Comparison of ENCODE assay signal across 20 cellular contexts in the genomic region with DNA sequence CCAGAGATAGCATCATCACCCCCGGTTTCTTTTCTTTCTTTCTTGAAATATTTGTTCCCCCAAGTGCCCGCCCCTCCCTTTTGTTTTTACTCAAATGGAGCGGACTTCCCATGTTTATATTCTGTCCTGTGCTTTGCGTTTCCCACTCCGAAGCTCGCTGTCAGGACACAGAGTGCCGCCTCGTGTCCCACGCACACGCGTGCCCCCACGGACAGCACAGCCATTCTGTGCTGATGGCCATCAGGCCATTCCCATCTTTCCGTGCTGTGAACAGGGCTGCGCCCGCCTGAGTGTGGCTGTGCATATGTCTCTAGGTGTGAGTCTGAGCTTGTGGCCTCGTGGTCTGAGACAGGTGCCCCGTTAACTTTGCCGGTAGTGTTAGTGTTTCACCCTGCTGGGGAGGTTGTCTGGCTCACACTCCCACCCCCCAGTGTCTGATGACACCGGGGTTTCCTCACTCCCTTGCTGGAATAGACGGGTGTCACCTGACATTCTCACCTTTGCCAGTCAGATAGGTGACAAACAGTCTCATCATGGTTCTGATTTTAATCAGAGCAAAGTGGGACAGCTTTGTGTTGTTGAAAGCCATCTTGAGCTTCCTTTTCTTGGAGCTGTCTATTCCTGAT. TPM values are rescaled to one million over a fixed set of nuclear protein-coding genes. Genes with fewer than 3 reads are reported as not detected.
DNase-seq lines count a peak whose midpoint lies in the region; ATAC-seq, FAIRE-seq and TF ChIP-seq lines count a peak whose summit lies in the region.
"Had no signal": no experiment of that assay in that cellular context is flagged by ENCODE, and none has a peak within 500 bp of the region (broad histone marks: within the 10 kb centered on the region; RNA-seq: fewer than 3 reads in every experiment).

No MANE protein-coding gene starts in this region.

- no peak overlapping the region for H3K9ac ChIP-seq in kidney (ENCODE audit: low read length in 2 of 2)
- H3K9ac ChIP-seq: KMS-11 had no signal

- TF ChIP-seq POLR2A in thyroid gland (IDR thresholded peaks at IDR 0.05), result no peak

- H3K36me3 ChIP-seq in kidney (ENCODE audit: control insufficient read depth in 1 of 2, insufficient read depth in 2 of 2, low read length in 2 of 2), result no peaks in the 10 kb centered on the region
- H3K36me3 ChIP-seq in thyroid gland, result no peaks in the 10 kb centered on the region
- H3K36me3 ChIP-seq: heart left ventricle had no signal

- no peaks in the 10 kb centered on the region for H3K27me3 ChIP-seq in thyroid gland
- H3K27me3 ChIP-seq: heart left ventricle had no signal

- H3K4me3 ChIP-seq in kidney (ENCODE audit: low read length in 2 of 2), result no peak overlapping the region
- H3K4me3 ChIP-seq in thyroid gland (replicated peaks in 1 of 3), result no peak overlapping the region
- H3K4me3 ChIP-seq: heart left ventricle had no signal

- H3K9me3 ChIP-seq in kidney (ENCODE audit: control insufficient read depth in 1 of 2, low read length in 2 of 2) (no peaks in the 10 kb centered on the region), thyroid gland (no peaks in the 10 kb centered on the region)
- H3K9me3 ChIP-seq: heart left ventricle had no signal

- peak; percentile 71 for DNase-seq in activated naive CD4-positive, alpha-beta T cell treated with anti-CD3 and anti-CD28 coated beads for 36 hours
- DNase-seq in activated naive CD4-positive, alpha-beta T cell treated with anti-CD3 and anti-CD28 coated beads, Interleukin-2, amount 50 U/mL, for 16 hours, result no peak
- no peak for DNase-seq in WTC11 (ENCODE audit: low spot score)
- DNase-seq in kidney, result no peak
- no peak for DNase-seq in thyroid gland
- DNase-seq in SKM-1 (lab: John Stamatoyannopoulos, UW; ENCODE audit: unreplicated experiment), result no peak
- no peak for DNase-seq in NCI-H2227 treated with DMSO at 0.1 percent for 48 hours (lab: John Stamatoyannopoulos, UW)
- DNase-seq in NCI-H69 (lab: John Stamatoyannopoulos, UW), result no peak
- DNase-seq: activated CD4-positive, alpha-beta T cell treated with anti-CD3 and anti-CD28 coated beads, Interleukin-2, amount 50 U/mL, for 1 hour; activated naive CD4-positive, alpha-beta T cell treated with anti-CD3 and anti-CD28 coated beads, Interleukin-2, amount 10 ng/mL, durations not matched to agents 7 days and 5 days; HCEC 1CT; heart left ventricle; naive thymus-derived CD8-positive, alpha-beta T cell; NCI-H187 treated with DMSO at 0.1 percent for 48 hours; NCI-H526 treated with DMSO at 0.1 percent for 48 hours; T-cell had no signal

- CTCF ChIA-PET in activated naive CD4-positive, alpha-beta T cell treated with anti-CD3 and anti-CD28 coated beads for 36 hours (lab: Charles Lee), result interaction anchor here (0.7 to 1.1 kb wide), 3 partner anchors 11 to 57 kb away, joined by 3 to 5 read pairs (median 3); no protein-coding TSS in a partner anchor
- CTCF ChIA-PET in WTC11 (lab: Charles Lee), result interaction anchor here (0.8 to 2.0 kb wide), 7 partner anchors 8 to 265 kb away, joined by 3 to 8 read pairs (median 4); a partner anchor contains a TSS

- H3K36me3 Mint-ChIP-seq in activated naive CD4-positive, alpha-beta T cell treated with anti-CD3 and anti-CD28 coated beads for 36 hours (ENCODE audit: low read depth), result no peaks in the 10 kb centered on the region
- no peaks in the 10 kb centered on the region for H3K36me3 Mint-ChIP-seq in WTC11
- H3K36me3 Mint-ChIP-seq: activated naive CD4-positive, alpha-beta T cell treated with anti-CD3 and anti-CD28 coated beads, Interleukin-2, amount 10 ng/mL, durations not matched to agents 7 days and 5 days; T-cell had no signal

- no peak for TF ChIP-seq CTCF in WTC11 (IDR thresholded peaks at IDR 0.05)
- no peak for TF ChIP-seq CTCF in kidney (IDR thresholded peaks at IDR 0.05; ENCODE audit: borderline replicate concordance, extremely low read depth, insufficient read depth)
- no peak for TF ChIP-seq CTCF in thyroid gland (IDR thresholded peaks at IDR 0.05)

- H3K27ac ChIP-seq in kidney (ENCODE audit: low read depth in 2 of 2, low read length in 2 of 2) (peak overlapping the region; percentile 42 to 54), thyroid gland (peak overlapping the region in 2 of 3 donors; percentile 73 to 85)
- H3K27ac ChIP-seq: epithelial cell of prostate, KMS-11 had no signal

- 70 to 79% methylated on average over 16 to 20 of the region's 20 CpGs for WGBS in thyroid gland, 2 donors

- no peak for FAIRE-seq in kidney (lab: Jason Lieb, UNC)

- H3K4me1 ChIP-seq in kidney (ENCODE audit: control insufficient read depth in 1 of 2, insufficient read depth in 1 of 2, low read depth in 1 of 2, low read length in 2 of 2) (peaks cover 28 to 69% of the 10 kb centered on the region in 2 donors), thyroid gland (peaks cover 69 to 93% of the 10 kb centered on the region in 2 donors)

- H3K27me3 Mint-ChIP-seq in activated naive CD4-positive, alpha-beta T cell treated with anti-CD3 and anti-CD28 coated beads for 36 hours (ENCODE audit: low read depth), result no peaks in the 10 kb centered on the region
- no peaks in the 10 kb centered on the region for H3K27me3 Mint-ChIP-seq in WTC11 (ENCODE audit: low read depth)
- H3K27me3 Mint-ChIP-seq: activated naive CD4-positive, alpha-beta T cell treated with anti-CD3 and anti-CD28 coated beads, Interleukin-2, amount 10 ng/mL, durations not matched to agents 7 days and 5 days; naive thymus-derived CD8-positive, alpha-beta T cell; T-cell had no signal

- no peak for ATAC-seq in WTC11
- ATAC-seq: naive thymus-derived CD8-positive, alpha-beta T cell; T-cell had no signal

- POLR2A ChIA-PET in WTC11 (lab: Charles Lee), result interaction anchor here (0.6 kb wide), 1 partner anchor 50 kb away, joined by 3 read pairs; no protein-coding TSS in a partner anchor

- H3K4me3 Mint-ChIP-seq in activated naive CD4-positive, alpha-beta T cell treated with anti-CD3 and anti-CD28 coated beads for 36 hours, result no peak overlapping the region
- no peak overlapping the region for H3K4me3 Mint-ChIP-seq in WTC11
- H3K4me3 Mint-ChIP-seq: activated naive CD4-positive, alpha-beta T cell treated with anti-CD3 and anti-CD28 coated beads, Interleukin-2, amount 10 ng/mL, durations not matched to agents 7 days and 5 days; naive thymus-derived CD8-positive, alpha-beta T cell; T-cell had no signal

- peaks cover 38% of the 10 kb centered on the region for H3K4me1 Mint-ChIP-seq in activated naive CD4-positive, alpha-beta T cell treated with anti-CD3 and anti-CD28 coated beads for 36 hours (ENCODE audit: low read depth)
- peaks cover 71% of the 10 kb centered on the region for H3K4me1 Mint-ChIP-seq in WTC11

- intact Hi-C loops in activated naive CD4-positive, alpha-beta T cell treated with anti-CD3 and anti-CD28 coated beads for 36 hours (cut with micrococcal nuclease), result no loop called here
- intact Hi-C loops in kidney (cut with DNase I), result no loop called here
- intact Hi-C loops in thyroid gland (cut with DNase I), result no loop called here

- H3K27ac Mint-ChIP-seq in activated naive CD4-positive, alpha-beta T cell treated with anti-CD3 and anti-CD28 coated beads for 36 hours, result peak overlapping the region; percentile 86
- H3K27ac Mint-ChIP-seq in WTC11, result peak overlapping the region; percentile 89
- H3K27ac Mint-ChIP-seq: activated naive CD4-positive, alpha-beta T cell treated with anti-CD3 and anti-CD28 coated beads, Interleukin-2, amount 10 ng/mL, durations not matched to agents 7 days and 5 days had no signal

- H3K9me3 Mint-ChIP-seq in activated naive CD4-positive, alpha-beta T cell treated with anti-CD3 and anti-CD28 coated beads for 36 hours, result no peaks in the 10 kb centered on the region
- no peaks in the 10 kb centered on the region for H3K9me3 Mint-ChIP-seq in WTC11
- H3K9me3 Mint-ChIP-seq: activated naive CD4-positive, alpha-beta T cell treated with anti-CD3 and anti-CD28 coated beads, Interleukin-2, amount 10 ng/mL, durations not matched to agents 7 days and 5 days; naive thymus-derived CD8-positive, alpha-beta T cell; T-cell had no signal

TF ChIP-seq in WTC11, 78 proteins besides CTCF, POLR2A, EP300 and RAD21 (continues in another document):
- TF ChIP-seq ZNF416 (CRISPR knock-in tag; IDR thresholded peaks at IDR 0.05), result no peak
- TF ChIP-seq, protein P1, sequence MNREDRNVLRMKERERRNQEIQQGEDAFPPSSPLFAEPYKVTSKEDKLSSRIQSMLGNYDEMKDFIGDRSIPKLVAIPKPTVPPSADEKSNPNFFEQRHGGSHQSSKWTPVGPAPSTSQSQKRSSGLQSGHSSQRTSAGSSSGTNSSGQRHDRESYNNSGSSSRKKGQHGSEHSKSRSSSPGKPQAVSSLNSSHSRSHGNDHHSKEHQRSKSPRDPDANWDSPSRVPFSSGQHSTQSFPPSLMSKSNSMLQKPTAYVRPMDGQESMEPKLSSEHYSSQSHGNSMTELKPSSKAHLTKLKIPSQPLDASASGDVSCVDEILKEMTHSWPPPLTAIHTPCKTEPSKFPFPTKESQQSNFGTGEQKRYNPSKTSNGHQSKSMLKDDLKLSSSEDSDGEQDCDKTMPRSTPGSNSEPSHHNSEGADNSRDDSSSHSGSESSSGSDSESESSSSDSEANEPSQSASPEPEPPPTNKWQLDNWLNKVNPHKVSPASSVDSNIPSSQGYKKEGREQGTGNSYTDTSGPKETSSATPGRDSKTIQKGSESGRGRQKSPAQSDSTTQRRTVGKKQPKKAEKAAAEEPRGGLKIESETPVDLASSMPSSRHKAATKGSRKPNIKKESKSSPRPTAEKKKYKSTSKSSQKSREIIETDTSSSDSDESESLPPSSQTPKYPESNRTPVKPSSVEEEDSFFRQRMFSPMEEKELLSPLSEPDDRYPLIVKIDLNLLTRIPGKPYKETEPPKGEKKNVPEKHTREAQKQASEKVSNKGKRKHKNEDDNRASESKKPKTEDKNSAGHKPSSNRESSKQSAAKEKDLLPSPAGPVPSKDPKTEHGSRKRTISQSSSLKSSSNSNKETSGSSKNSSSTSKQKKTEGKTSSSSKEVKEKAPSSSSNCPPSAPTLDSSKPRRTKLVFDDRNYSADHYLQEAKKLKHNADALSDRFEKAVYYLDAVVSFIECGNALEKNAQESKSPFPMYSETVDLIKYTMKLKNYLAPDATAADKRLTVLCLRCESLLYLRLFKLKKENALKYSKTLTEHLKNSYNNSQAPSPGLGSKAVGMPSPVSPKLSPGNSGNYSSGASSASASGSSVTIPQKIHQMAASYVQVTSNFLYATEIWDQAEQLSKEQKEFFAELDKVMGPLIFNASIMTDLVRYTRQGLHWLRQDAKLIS (CRISPR knock-in tag; IDR thresholded peaks at IDR 0.05; ENCODE audit: borderline replicate concordance), result no peak

RNA-seq across cellular contexts. Expression of a gene that starts 6.9 kb away (rescaled TPM):
- total RNA-seq in activated naive CD4-positive, alpha-beta T cell treated with anti-CD3 and anti-CD28 coated beads for 36 hours, result 10 to 100 TPM; 16.9 to 18.1 TPM
- total RNA-seq in WTC11 (2021), result 69.8 to 77.7 TPM (median 73.9 TPM) in 3 replicates
- 55.6 TPM for total RNA-seq in kidney
- 52.5 TPM for polyA plus RNA-seq in kidney (ENCODE audit: insufficient read depth, low read depth, low replicate concordance)
- 10 to 100 TPM; 12.4 to 24.9 (median 23.2) TPM for total RNA-seq in thyroid gland

RNA-seq across cellular contexts. Expression of a gene that starts 48.3 kb away (rescaled TPM):
- not detected for total RNA-seq in activated naive CD4-positive, alpha-beta T cell treated with anti-CD3 and anti-CD28 coated beads for 36 hours
- total RNA-seq in WTC11 (2021), result 0.09 to 0.11 TPM (median 0.11 TPM) in 3 replicates
- total RNA-seq in kidney, result not detected
- 0.13 TPM for polyA plus RNA-seq in kidney (ENCODE audit: insufficient read depth, low read depth, low replicate concordance)
- under 1 TPM in 1 of 4 donors, not detected in 3; 0.22 TPM for total RNA-seq in thyroid gland
- total RNA-seq: cerebellum; heart left ventricle; naive thymus-derived CD8-positive, alpha-beta T cell; skeletal muscle tissue had no signal
- polyA plus RNA-seq: heart left ventricle; naive thymus-derived CD8-positive, alpha-beta T cell had no signal
